Comparison of ENCODE assay signal across 27 cellular contexts in the genomic region with DNA sequence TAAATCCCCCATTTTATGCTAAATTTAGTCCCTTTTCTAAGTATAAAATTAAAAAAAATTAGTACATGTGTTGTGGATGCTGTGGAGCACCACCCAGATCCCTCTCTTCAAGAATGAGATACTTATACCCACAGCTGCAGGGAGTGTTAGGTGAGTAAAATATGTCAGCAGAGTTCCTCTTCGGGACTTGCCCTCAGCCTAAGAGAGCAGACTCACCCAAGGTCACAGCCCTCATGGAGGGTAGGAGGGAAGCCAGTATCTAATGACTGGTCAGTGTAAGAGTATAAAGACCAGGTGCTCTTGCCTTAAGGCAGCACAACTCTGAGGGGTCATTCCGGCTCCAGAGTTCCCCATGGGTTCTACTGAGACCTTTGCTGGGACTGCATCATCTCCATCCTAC.
"Had no signal": no experiment of that assay in that cellular context is flagged by ENCODE, and none has a peak within 500 bp of the region (broad histone marks: within the 10 kb centered on the region; RNA-seq: fewer than 3 reads in every experiment).

No MANE protein-coding gene starts in this region.

- H3K27ac ChIP-seq: HL-60, RWPE1 had no signal

- H3K27me3 ChIP-seq: MG63 had no signal

- H3K4me3 ChIP-seq: MG63 had no signal

- H3K4me2 ChIP-seq: SK-N-SH had no signal

- DNase-seq: Karpas-422; KG1; MG63; NCI-H1092; NCI-H1105 treated with DMSO at 0.1 percent for 48 hours; NCI-H1417 treated with DMSO at 0.1 percent for 48 hours; NCI-H146; NCI-H1694 treated with DMSO at 0.1 percent for 48 hours; NCI-H1930; NCI-H2081; NCI-H2171; NCI-H226; NCI-H446; NCI-H510A; NCI-H524 treated with DMSO at 0.1 percent for 48 hours; NCI-H69; NCI-H774; NK-92 treated with Interleukin-12 subunit alpha and Interleukin-12 subunit beta, amount 100 ng/mL, for 24 hours; PC-3; SHP77; SK-N-SH; SW 1271; T-cell had no signal

- H3K9ac ChIP-seq: SK-N-SH had no signal

- H3K36me3 ChIP-seq: MG63 had no signal

- FAIRE-seq: HTR-8/SVneo had no signal

- ATAC-seq: Panc1, PC-3, T-cell had no signal

- H3K9me3 ChIP-seq: MG63, SK-N-SH had no signal
